In genomic region chr17:45982791-45983613, GRCh38 we compare ENCODE assay signal across 10 cellular contexts. TPM values are rescaled to one million over a fixed set of nuclear protein-coding genes. Genes with fewer than 3 reads are reported as not detected.
"Had no signal": no experiment of that assay in that cellular context is flagged by ENCODE, and none has a peak within 500 bp of the region (broad histone marks: within the 10 kb centered on the region; RNA-seq: fewer than 3 reads in every experiment).

No MANE protein-coding gene starts in this region.

- H3K36me3 ChIP-seq: HAP-1 had no signal

- H3K4me1 Mint-ChIP-seq: IgD-negative memory B cell had no signal

- H3K4me3 ChIP-seq: GM23248, HAP-1 had no signal

- H3K9me3 ChIP-seq: HAP-1 had no signal

- H3K27ac ChIP-seq: GM23248, HL-60 had no signal

- H3K27me3 Mint-ChIP-seq: IgD-negative memory B cell had no signal

- H3K9ac ChIP-seq: GM23248 had no signal

- H3K4me3 Mint-ChIP-seq: IgD-negative memory B cell had no signal

- FAIRE-seq: HepG2 had no signal

- H3K9me3 Mint-ChIP-seq: IgD-negative memory B cell had no signal

- DNase-seq: GM23248, KBM-7 had no signal

- ATAC-seq: HCT116, HepG2 had no signal

- H3K4me1 ChIP-seq: HAP-1 had no signal

- H3K27ac Mint-ChIP-seq: IgD-negative memory B cell had no signal

- H2AFZ ChIP-seq: GM23248 had no signal

RNA-seq across cellular contexts. Expression of gene STH, which starts 16.0 kb away (rescaled TPM):
- total RNA-seq: GM23248, H4, H7, HepG2, HT1080 had no signal
- polyA plus RNA-seq: GM23248, HepG2, IgD-negative memory B cell had no signal
